Comparison of ENCODE assay signal across 10 cellular contexts in genomic region chr6:132816665-132817064, GRCh38. TPM values are rescaled to one million over a fixed set of nuclear protein-coding genes. Genes with fewer than 3 reads are reported as not detected.
A peak's percentile ranks its signal among the peaks of the same experiment; 100 is the strongest.
DNase-seq lines count a peak whose midpoint lies in the region; ATAC-seq and TF ChIP-seq lines count a peak whose summit lies in the region.
"Had no signal": no experiment of that assay in that cellular context is flagged by ENCODE, and none has a peak within 500 bp of the region (broad histone marks: within the 10 kb centered on the region; RNA-seq: fewer than 3 reads in every experiment).

No MANE protein-coding gene starts in this region.

- H3K4me3 Mint-ChIP-seq in activated naive CD8-positive, alpha-beta T cell, result peak overlapping the region; percentile 97

- H3K4me1 Mint-ChIP-seq in activated naive CD8-positive, alpha-beta T cell (ENCODE audit: low read depth), result peaks cover 52% of the 10 kb centered on the region

- no peaks in the 10 kb centered on the region for H3K27me3 Mint-ChIP-seq in activated naive CD8-positive, alpha-beta T cell

- peaks cover 34 to 65% (median 38%) of the 10 kb centered on the region in 10 experiments for H3K4me1 ChIP-seq in BLaER1 treated with 17β-estradiol and CSF1 and Interleukin-3, amounts not matched to agents 10 nM and 100 nM
- no peaks in the 10 kb centered on the region for H3K4me1 ChIP-seq in mesendoderm (ENCODE audit: control insufficient read depth, low read depth, low read length)
- H3K4me1 ChIP-seq in gastroesophageal sphincter, result peaks cover 7 to 59% (median 9%) of the 10 kb centered on the region in 3 donors

- H3K4me3 ChIP-seq in BLaER1 treated with 17β-estradiol and CSF1 and Interleukin-3, amounts not matched to agents 10 nM and 100 nM, result peak overlapping the region; percentile 78 to 96 (median 88)
- peak overlapping the region; percentile 72 for H3K4me3 ChIP-seq in HL-60 (replicated peaks; ENCODE audit: insufficient read depth, low read length)
- peak overlapping the region; percentile 77 for H3K4me3 ChIP-seq in mesendoderm (ENCODE audit: low read length)
- peak overlapping the region in 1 of 2 donors; percentile 81 for H3K4me3 ChIP-seq in gastroesophageal sphincter

- no peak for ATAC-seq in HG02623 (IDR thresholded peaks at IDR 0.05; ENCODE audit: unreplicated experiment)
- no peak for ATAC-seq in gastroesophageal sphincter

- H2BK5ac ChIP-seq in mesendoderm (ENCODE audit: low read length), result no peak overlapping the region

- no peak for TF ChIP-seq EP300 in gastroesophageal sphincter (IDR thresholded peaks at IDR 0.05)

- H3K27me3 ChIP-seq in BLaER1 treated with 17β-estradiol and CSF1 and Interleukin-3, amounts not matched to agents 10 nM and 100 nM, result no peaks in the 10 kb centered on the region
- H3K27me3 ChIP-seq in HL-60 (ENCODE audit: insufficient read depth, poor library complexity, severe bottlenecking) (no peaks in the 10 kb centered on the region), mesendoderm (ENCODE audit: insufficient read depth, low read length, poor library complexity) (no peaks in the 10 kb centered on the region), gastroesophageal sphincter (no peaks in the 10 kb centered on the region)

- no peaks in the 10 kb centered on the region for H3K9me3 Mint-ChIP-seq in activated naive CD8-positive, alpha-beta T cell (ENCODE audit: low read depth)

- H3K9ac ChIP-seq in BLaER1 treated with 17β-estradiol and CSF1 and Interleukin-3, amounts not matched to agents 10 nM and 100 nM, result peak overlapping the region; percentile 90 to 99 (median 96); a peak in 21 of 22 replicates
- peak overlapping the region; percentile 94 for H3K9ac ChIP-seq in mesendoderm (ENCODE audit: low read length)

- no peak overlapping the region for H4K5ac ChIP-seq in mesendoderm (ENCODE audit: low read length)

- peak overlapping the region; percentile 99 for H3K27ac Mint-ChIP-seq in activated naive CD8-positive, alpha-beta T cell

- no peak overlapping the region for H4K8ac ChIP-seq in mesendoderm (ENCODE audit: low read depth, low read length)

- H3K4ac ChIP-seq in mesendoderm (ENCODE audit: low read depth, low read length), result no peak overlapping the region

- peaks cover 28% of the 10 kb centered on the region for H3K79me2 ChIP-seq in mesendoderm (ENCODE audit: control insufficient read depth, insufficient read depth, low read length)

- peak overlapping the region; percentile 92 to 98 (median 94) for H3K4me2 ChIP-seq in BLaER1 treated with 17β-estradiol and CSF1 and Interleukin-3, amounts not matched to agents 10 nM and 100 nM
- H3K4me2 ChIP-seq in mesendoderm (ENCODE audit: low read length), result peak overlapping the region; percentile 78

- H3K36me3 ChIP-seq in BLaER1 treated with 17β-estradiol and CSF1 and Interleukin-3, amounts not matched to agents 10 nM and 100 nM, result peaks cover 48 to 56% (median 52%) of the 10 kb centered on the region in 11 experiments
- H3K36me3 ChIP-seq in mesendoderm (ENCODE audit: control insufficient read depth, insufficient read depth, low read length) (peaks cover 19% of the 10 kb centered on the region), gastroesophageal sphincter (peaks cover 0 to 44% of the 10 kb centered on the region in 2 donors)

- H3K36me3 Mint-ChIP-seq in activated naive CD8-positive, alpha-beta T cell, result peaks cover 41% of the 10 kb centered on the region

- no peak for TF ChIP-seq POLR2A in gastroesophageal sphincter (IDR thresholded peaks at IDR 0.05)

- H4K20me1 ChIP-seq in BLaER1 treated with 17β-estradiol and CSF1 and Interleukin-3, amounts not matched to agents 10 nM and 100 nM, result peaks cover 53 to 72% (median 70%) of the 10 kb centered on the region in 11 experiments

- no peak overlapping the region for H3K18ac ChIP-seq in mesendoderm (ENCODE audit: low read length)

- TF ChIP-seq CTCF in HL-60 (IDR thresholded peaks at IDR 0.05; ENCODE audit: insufficient read depth, low read length) (no peak), gastroesophageal sphincter (IDR thresholded peaks at IDR 0.05) (no peak)

- H2BK120ac ChIP-seq in mesendoderm (ENCODE audit: low read depth, low read length), result no peak overlapping the region

- peak overlapping the region in 7 of 11 experiments; percentile 7 to 98 (median 97); a peak in 10 of 22 replicates for H3K27ac ChIP-seq in BLaER1 treated with 17β-estradiol and CSF1 and Interleukin-3, amounts not matched to agents 10 nM and 100 nM
- H3K27ac ChIP-seq in HL-60 (replicated peaks) (no peak overlapping the region; the same call in 1 of the 2 replicates), mesendoderm (ENCODE audit: low read depth, low read length) (no peak overlapping the region), gastroesophageal sphincter (no peak overlapping the region)

- peak overlapping the region; percentile 82 for H3K56ac ChIP-seq in mesendoderm (ENCODE audit: low read length)

- WGBS in mesendoderm (ENCODE audit: extremely low coverage, insufficient coverage, low lambda C conversion rate), result no CpG with 5 or more reads among the region's 4 CpGs
- 52 to 57% methylated on average over 3 to 4 of the region's 4 CpGs for WGBS in gastroesophageal sphincter (ENCODE audit: low coverage in 1 of 2), 2 donors

- H3K23ac ChIP-seq in mesendoderm (ENCODE audit: low read length), result no peak overlapping the region

- peaks cover 3% of the 10 kb centered on the region for H3K79me1 ChIP-seq in mesendoderm (ENCODE audit: low read length)

- H2AK5ac ChIP-seq in mesendoderm (ENCODE audit: low read length), result no peak overlapping the region

- no peak overlapping the region for H2BK15ac ChIP-seq in mesendoderm (replicated peaks; ENCODE audit: low read depth)

- no peaks in the 10 kb centered on the region for H3K9me3 ChIP-seq in BLaER1 treated with 17β-estradiol and CSF1 and Interleukin-3, amounts not matched to agents 10 nM and 100 nM (replicated peaks in 1 of 11)
- no peaks in the 10 kb centered on the region for H3K9me3 ChIP-seq in gastroesophageal sphincter
- H3K9me3 ChIP-seq: thoracic aorta had no signal

- DNase-seq in HL-60 (ENCODE audit: low read depth in 1 of 2, low spot score in 1 of 2) (no peak), mesendoderm (no peak), inferior parietal cortex (ENCODE audit: extremely low spot score) (no peak), amniotic stem cell (lab: John Stamatoyannopoulos, UW) (no peak)

RNA-seq across cellular contexts. Expression of gene RPS12, which starts 2.3 kb away (rescaled TPM):
- 3,709 TPM for polyA plus RNA-seq in mesendoderm (2013, experiment 1 of 2)
- polyA plus RNA-seq in mesendoderm (2013, experiment 2 of 2), result 3,667 TPM
- total RNA-seq in gastroesophageal sphincter, result 1,000 to 10,000 TPM in 3 of 4 donors, 100 to 1,000 TPM in 1; 757 to 2,446 (median 1,718) TPM

RNA-seq across cellular contexts. Expression of gene SLC18B1, which starts 18.2 kb away (rescaled TPM):
- 13.6 TPM for polyA plus RNA-seq in mesendoderm (2013, experiment 1 of 2)
- 12.8 TPM for polyA plus RNA-seq in mesendoderm (2013, experiment 2 of 2)
- total RNA-seq in gastroesophageal sphincter, result 10 to 100 TPM in 1 of 4 donors, 1 to 10 TPM in 3; 7.1 to 12.9 (median 8.9) TPM

RNA-seq across cellular contexts. Expression of gene VNN2, which starts 59.0 kb away (rescaled TPM):
- polyA plus RNA-seq in mesendoderm (2013, experiment 1 of 2), result not detected
- not detected for polyA plus RNA-seq in mesendoderm (2013, experiment 2 of 2)
- total RNA-seq in gastroesophageal sphincter, result 1 to 10 TPM in 3 of 4 donors, under 1 TPM in 1; 0.31 to 3.8 (median 2.3) TPM
- total RNA-seq: glomerular endothelial cell had no signal

Comparison
In these comparisons a context has a peak if more than half of its experiments do, and no peak if none do; other contexts are left out.
1. H3K27ac ChIP-seq: peak in BLaER1 treated with 17β-estradiol and CSF1 and Interleukin-3, amounts not matched to agents 10 nM and 100 nM (7 of 11); none in HL-60 (single experiment), mesendoderm (single experiment) and gastroesophageal sphincter (0 of 4).